Comparison of ENCODE assay signal across 8 cellular contexts in genomic region chr15:50116477-50116876, GRCh38. TPM values are rescaled to one million over a fixed set of nuclear protein-coding genes. Genes with fewer than 3 reads are reported as not detected.
DNase-seq lines count a peak whose midpoint lies in the region; ATAC-seq and TF ChIP-seq lines count a peak whose summit lies in the region.

No MANE protein-coding gene starts in this region.

- 17 to 32% (median 27%) methylated on average over 3 of the region's 3 CpGs for WGBS in stomach, 5 donors

- H3K27me3 ChIP-seq in H7 (ENCODE audit: control insufficient read depth, insufficient read depth, low read length) (no peaks in the 10 kb centered on the region), PC-3 (ENCODE audit: low read length) (no peaks in the 10 kb centered on the region), stomach (peaks cover 0 to 4% (median 0%) of the 10 kb centered on the region in 3 donors)

- no peaks in the 10 kb centered on the region for H3K9me3 ChIP-seq in PC-3 (ENCODE audit: low read length)
- no peaks in the 10 kb centered on the region for H3K9me3 ChIP-seq in stomach

- H3K9ac ChIP-seq in PC-3 (ENCODE audit: low read length) = no peak overlapping the region

- POLR2A ChIA-PET in PC-3 (lab: Charles Lee; ENCODE audit: unreplicated experiment) = no interaction called here

- no peaks in the 10 kb centered on the region for H3K9me2 ChIP-seq in PC-3 (replicated peaks; ENCODE audit: low read length)

- no peaks in the 10 kb centered on the region for H3K36me3 ChIP-seq in H7 (replicated peaks; ENCODE audit: control insufficient read depth, insufficient read depth, low read length)
- H3K36me3 ChIP-seq in PC-3 (ENCODE audit: low read depth, low read length) = no peaks in the 10 kb centered on the region
- H3K36me3 ChIP-seq in stomach = no peaks in the 10 kb centered on the region

- TF ChIP-seq POLR2A in stomach (IDR thresholded peaks at IDR 0.05) = no peak

- peak; percentile 72 for ATAC-seq in PC-3
- no peak for ATAC-seq in GM21528 (IDR thresholded peaks at IDR 0.05; ENCODE audit: low FRiP score, unreplicated experiment)
- no peak for ATAC-seq in HG03025 (IDR thresholded peaks at IDR 0.05; ENCODE audit: low FRiP score, unreplicated experiment)

- H3K36me3 Mint-ChIP-seq in CD14-positive monocyte = peaks cover 0 to 4% of the 10 kb centered on the region in 2 donors

- BruUV-seq in PC-3 (replicated peaks; lab: Mats Ljungman, UMichigan) = no TSS peak

- no peak overlapping the region for H3K4me3 ChIP-seq in H7 (ENCODE audit: insufficient read depth, low read depth, low read length)
- no peak overlapping the region for H3K4me3 ChIP-seq in PC-3 (ENCODE audit: low read length)
- no peak overlapping the region for H3K4me3 ChIP-seq in fibroblast of pulmonary artery (replicated peaks; ENCODE audit: low read depth, low read length)
- H3K4me3 ChIP-seq in stomach = no peak overlapping the region

- peak; percentile 73 for TF ChIP-seq CTCF in CD14-positive monocyte (IDR thresholded peaks at IDR 0.05)
- peak; percentile 63 for TF ChIP-seq CTCF in PC-3 (conservative IDR thresholded peaks at IDR 0.05; ENCODE audit: low read depth, low read length)
- peak; percentile 33 for TF ChIP-seq CTCF in fibroblast of pulmonary artery (IDR thresholded peaks at IDR 0.05; ENCODE audit: low read length, missing control alignments)
- TF ChIP-seq CTCF in stomach (IDR thresholded peaks at IDR 0.05) = no peak

- H4K20me1 ChIP-seq in PC-3 (ENCODE audit: low read length) = no peaks in the 10 kb centered on the region

- no peaks in the 10 kb centered on the region for H3K4me1 ChIP-seq in PC-3 (ENCODE audit: insufficient read depth, low read length)
- peaks cover 0 to 6% (median 0%) of the 10 kb centered on the region in 4 donors for H3K4me1 ChIP-seq in stomach

- no peak overlapping the region for H2AFZ ChIP-seq in PC-3 (ENCODE audit: low read length)

- H3K27me3 Mint-ChIP-seq in CD14-positive monocyte (ENCODE audit: low read depth in 3 of 3) = peaks cover 0 to 3% (median 0%) of the 10 kb centered on the region in 3 donors

- no peak overlapping the region for H3K4me2 ChIP-seq in PC-3 (ENCODE audit: low read length)

- H3K27ac ChIP-seq in PC-3 (ENCODE audit: low read length) (no peak overlapping the region), stomach (no peak overlapping the region)

- no peaks in the 10 kb centered on the region for H3K79me2 ChIP-seq in PC-3 (ENCODE audit: low read length)

- TF ChIP-seq EP300 in stomach (IDR thresholded peaks at IDR 0.05) = no peak

- no peak overlapping the region for H3K4me3 Mint-ChIP-seq in CD14-positive monocyte

- peaks cover 71% of the 10 kb centered on the region for H3K4me1 Mint-ChIP-seq in CD14-positive monocyte

- DNase-seq in CD14-positive monocyte (ENCODE audit: low spot score) = no peak
- peak; percentile 37 for DNase-seq in H7
- peak; percentile 56 for DNase-seq in PC-3
- DNase-seq in fibroblast of pulmonary artery (ENCODE audit: low read depth) = peak; percentile 22
- no peak for DNase-seq in stomach
- DNase-seq in activated CD4-positive, CD25-positive, alpha-beta regulatory T cell treated with anti-CD3 and anti-CD28 coated beads, Interleukin-2, amount 50 U/mL, for 72 hours = no peak

- no peaks in the 10 kb centered on the region for H3F3A ChIP-seq in PC-3 (ENCODE audit: low read length, unreplicated experiment)

- CTCF ChIA-PET in PC-3 (lab: Charles Lee) = no interaction called here

- intact Hi-C loops in CD14-positive monocyte (cut with micrococcal nuclease) (loop anchor here (2.0 to 10.0 kb wide), 3 partner anchors 18 to 238 kb away; partner anchors contain the start of gene GABPB1 (in 1 of the 2)), PC-3 (cut with micrococcal nuclease) (no loop called here), stomach (cut with DNase I; ENCODE audit: low total_unique reads) (no loop called here)

- peaks cover 0 to 2% (median 0%) of the 10 kb centered on the region in 7 donors for H3K9me3 Mint-ChIP-seq in CD14-positive monocyte

- H3K27ac Mint-ChIP-seq in CD14-positive monocyte = peak overlapping the region; percentile 60 to 98 (median 93)

RNA-seq across cellular contexts. Expression of gene ATP8B4, which starts 2.6 kb away (rescaled TPM):
- polyA plus RNA-seq in CD14-positive monocyte (1 to 10 TPM; 6.1 to 6.8 TPM), stomach (1 to 10 TPM in 2 of 3 donors, under 1 TPM in 1; 0.95 to 1.7 (median 1.6) TPM)
- total RNA-seq in H7 (2014; rRNA removed; shearing (Covaris generic)) = not detected in 2 replicates
- total RNA-seq in PC-3 (2014; rRNA removed) (not detected in 2 replicates), stomach (10 to 100 TPM in 1 of 5 donors, 1 to 10 TPM in 3, under 1 TPM in 1; under 0.01 to 14.3 (median 3.5) TPM)

Comparison
In these comparisons a context has a peak if more than half of its experiments do, and no peak if none do; other contexts are left out.
1. DNase-seq: peak in H7 (single experiment), PC-3 (single experiment) and fibroblast of pulmonary artery (single experiment); none in CD14-positive monocyte (single experiment), stomach (single experiment) and activated CD4-positive, CD25-positive, alpha-beta regulatory T cell treated with anti-CD3 and anti-CD28 coated beads, Interleukin-2, amount 50 U/mL, for 72 hours (single experiment).
2. CTCF ChIP-seq: peak in CD14-positive monocyte (single experiment), PC-3 (single experiment) and fibroblast of pulmonary artery (single experiment); none in stomach (0 of 7).
3. intact Hi-C loops: an anchor here in CD14-positive monocyte (2.0 to 10.0 kb wide); none called in PC-3 and stomach.